Comparison of ENCODE assay signal across 10 cellular contexts in the genomic region with DNA sequence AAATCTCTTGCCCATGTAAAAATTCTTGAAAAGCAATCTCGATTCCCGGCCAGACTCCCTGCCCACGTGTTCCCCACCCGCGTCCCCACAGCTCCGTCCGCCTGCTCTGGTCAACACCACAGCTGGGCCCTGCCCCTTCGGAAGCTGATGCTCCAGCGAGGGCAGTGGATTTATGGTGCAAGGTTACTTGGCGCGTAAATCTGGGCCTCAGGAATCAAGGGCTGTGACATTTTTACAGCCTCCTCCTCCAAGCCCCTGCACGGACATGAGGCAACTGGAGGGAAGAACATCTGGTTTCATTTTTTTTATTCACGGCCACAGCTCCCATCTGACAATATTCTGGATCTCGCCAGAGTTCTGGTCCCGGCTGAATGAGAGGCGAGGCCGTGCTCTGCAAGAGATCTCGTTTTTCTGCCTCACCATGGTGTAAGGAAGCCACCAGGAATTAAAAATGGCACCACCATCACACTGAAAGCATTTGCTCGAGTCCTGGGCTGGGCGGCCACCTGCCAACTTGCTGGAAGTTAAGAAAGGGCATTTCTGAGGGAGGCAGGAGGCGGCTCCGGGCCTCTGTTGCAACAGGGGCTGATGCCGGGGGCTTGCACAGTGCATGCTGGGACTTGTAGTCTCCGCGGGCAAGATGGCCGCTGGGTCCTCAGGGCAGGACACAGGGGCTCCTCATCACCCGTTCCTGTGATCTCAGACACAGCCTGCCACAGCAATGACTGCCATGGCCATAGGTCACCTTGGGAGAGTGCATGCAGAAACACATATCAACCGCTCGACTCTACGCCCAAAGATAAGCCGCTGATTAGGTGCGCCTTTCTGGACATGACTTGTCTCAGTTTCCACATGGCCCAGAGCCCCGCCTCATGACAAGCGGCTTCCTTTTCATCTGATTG.
A peak's percentile ranks its signal among the peaks of the same experiment; 100 is the strongest.
DNase-seq lines count a peak whose midpoint lies in the region; TF ChIP-seq lines count a peak whose summit lies in the region.
"Had no signal": no experiment of that assay in that cellular context is flagged by ENCODE, and none has a peak within 500 bp of the region (broad histone marks: within the 10 kb centered on the region; RNA-seq: fewer than 3 reads in every experiment).

No MANE protein-coding gene starts in this region.

- DNase-seq in HEK293T (ENCODE audit: extremely low spot score) (peak; percentile 65), mammary epithelial cell (no peak), left kidney (ENCODE audit: low read depth, low spot score) (peak; percentile 96), suprapubic skin (ENCODE audit: low spot score in 2 of 2) (peak; percentile 90 to 92), NCI-H446 treated with DMSO at 0.1 percent for 48 hours (lab: John Stamatoyannopoulos, UW) (no peak), NCI-H2171 treated with DMSO at 0.1 percent for 48 hours (lab: John Stamatoyannopoulos, UW) (no peak), NCI-H1417 (lab: John Stamatoyannopoulos, UW) (no peak)
- DNase-seq in NK-92 treated with Interleukin-12 subunit alpha and Interleukin-12 subunit beta, amount 100 ng/mL, for 24 hours (lab: John Stamatoyannopoulos, UW) = no peak
- DNase-seq: natural killer cell had no signal

- peak overlapping the region; percentile 95 for H2AFZ ChIP-seq in mammary epithelial cell (ENCODE audit: low read depth, low read length)

- H3K4me2 ChIP-seq in mammary epithelial cell (ENCODE audit: insufficient read depth, low read depth, low read length) = peak overlapping the region; percentile 68

- H3K36me3 ChIP-seq in mammary epithelial cell (ENCODE audit: insufficient read depth, low read length) (no peaks in the 10 kb centered on the region), suprapubic skin (no peaks in the 10 kb centered on the region)
- H3K36me3 ChIP-seq: SJSA1 had no signal

- 36% methylated on average over 29 of the region's 34 CpGs for WGBS in mammary epithelial cell (ENCODE audit: low coverage, missing lambda C conversion rate)
- WGBS in suprapubic skin = 52% methylated on average over 26 of the region's 34 CpGs

- H3K4me3 ChIP-seq in mammary epithelial cell (replicated peaks in 1 of 3; ENCODE audit: insufficient read depth in 1 of 3, low read depth in 2 of 3, low read length in 3 of 3) (peak overlapping the region in 2 of 3 experiments; percentile 37 to 39), suprapubic skin (peak overlapping the region; percentile 37)
- H3K4me3 ChIP-seq: SJSA1 had no signal

- H4K20me1 ChIP-seq in mammary epithelial cell (ENCODE audit: insufficient read depth, low read length) = no peaks in the 10 kb centered on the region

- H3K27me3 ChIP-seq in mammary epithelial cell (ENCODE audit: insufficient read depth, low read length) (no peaks in the 10 kb centered on the region), suprapubic skin (no peaks in the 10 kb centered on the region)
- H3K27me3 ChIP-seq: SJSA1 had no signal

- CTCF ChIA-PET in HEK293T (lab: Yijun Ruan, JAX) = no interaction called here
- CTCF ChIA-PET in mammary epithelial cell (lab: Charles Lee; ENCODE audit: low non-redundant PET) = no interaction called here

- H3K79me2 ChIP-seq in mammary epithelial cell (ENCODE audit: insufficient read depth, low read length) = no peaks in the 10 kb centered on the region

- H3K4me1 ChIP-seq in mammary epithelial cell (ENCODE audit: insufficient read depth, low read length) = peaks cover 5% of the 10 kb centered on the region
- peaks cover 9% of the 10 kb centered on the region for H3K4me1 ChIP-seq in suprapubic skin
- H3K4me1 ChIP-seq: SJSA1 had no signal

- POLR2A ChIA-PET in HEK293T (lab: Yijun Ruan, JAX) = no interaction called here

- BruUV-seq in mammary epithelial cell (replicated peaks; lab: Mats Ljungman, UMichigan) = no TSS peak

- TF ChIP-seq POLR2A in suprapubic skin (IDR thresholded peaks at IDR 0.05) = no peak

- H3K27ac ChIP-seq in mammary epithelial cell (ENCODE audit: insufficient read depth, low read depth, low read length) (no peak overlapping the region), suprapubic skin (no peak overlapping the region)
- H3K27ac ChIP-seq: SJSA1 had no signal

- intact Hi-C loops in mammary epithelial cell (cut with micrococcal nuclease) = no loop called here

- TF ChIP-seq EP300 in suprapubic skin (IDR thresholded peaks at IDR 0.05) = no peak

- in situ Hi-C loops in mammary epithelial cell (cut with MboI; ENCODE audit: low sequenced_read_pairs in 2 of 2) = no loop called here

- H3K9ac ChIP-seq in mammary epithelial cell (ENCODE audit: insufficient read depth, low read length) = no peak overlapping the region

- TF ChIP-seq CTCF in mammary epithelial cell (conservative IDR thresholded peaks at IDR 0.05 in 1 of 2, IDR thresholded peaks at IDR 0.05 in 1 of 2; ENCODE audit: extremely low read depth in 1 of 2, insufficient read depth in 1 of 2, low read depth in 1 of 2, low read length in 2 of 2) (no peak), suprapubic skin (IDR thresholded peaks at IDR 0.05) (no peak)

- H3K9me3 ChIP-seq in mammary epithelial cell (replicated peaks; ENCODE audit: insufficient read depth, low read length) (no peaks in the 10 kb centered on the region), suprapubic skin (no peaks in the 10 kb centered on the region)
- H3K9me3 ChIP-seq: SJSA1 had no signal

- dilution Hi-C loops in mammary epithelial cell (cut with HindIII; ENCODE audit: low sequenced_read_pairs) = no loop called here

TF ChIP-seq in HEK293T, 16 proteins besides CTCF, POLR2A, EP300 and RAD21:
- no peak for TF ChIP-seq NFRKB (IDR thresholded peaks at IDR 0.05)
- TF ChIP-seq ELF4 (IDR thresholded peaks at IDR 0.05) = no peak
- no peak for TF ChIP-seq SUZ12 (IDR thresholded peaks at IDR 0.05)
- no peak for TF ChIP-seq ZNF384 (IDR thresholded peaks at IDR 0.05)
- no peak for TF ChIP-seq FOXK2 (IDR thresholded peaks at IDR 0.05)
- no peak for TF ChIP-seq HDGF (IDR thresholded peaks at IDR 0.05; ENCODE audit: borderline replicate concordance)
- no peak for TF ChIP-seq ARNT (IDR thresholded peaks at IDR 0.05)

Comparison
In these comparisons a context has a peak if more than half of its experiments do, and no peak if none do; other contexts are left out.
1. DNase-seq: peak in HEK293T (single experiment), left kidney (single experiment) and suprapubic skin (2 of 2); none in mammary epithelial cell (single experiment), NK-92 treated with Interleukin-12 subunit alpha and Interleukin-12 subunit beta, amount 100 ng/mL, for 24 hours (single experiment), NCI-H446 treated with DMSO at 0.1 percent for 48 hours (single experiment), NCI-H2171 treated with DMSO at 0.1 percent for 48 hours (single experiment) and NCI-H1417 (0 of 3).